Comparison of ENCODE assay signal across 8 cellular contexts in genomic region chr2:201260302-201260800, GRCh38. TPM values are rescaled to one million over a fixed set of nuclear protein-coding genes. Genes with fewer than 3 reads are reported as not detected.
DNase-seq lines count a peak whose midpoint lies in the region; ATAC-seq and TF ChIP-seq lines count a peak whose summit lies in the region.

CASP8 (plus strand) TSS chr2:201260536; CDS start chr2:201266487, 5,951 bp downstream.

- H3K36me3 ChIP-seq in osteoblast (ENCODE audit: insufficient read depth, low read length) = no peaks in the 10 kb centered on the region

- no peaks in the 10 kb centered on the region for H3K9me3 ChIP-seq in osteoblast (ENCODE audit: low read depth, low read length)

- TF ChIP-seq CTCF in osteoblast (IDR thresholded peaks at IDR 0.05; ENCODE audit: extremely low read depth, low read depth, low read length) = no peak

- H3K27ac ChIP-seq in osteoblast (ENCODE audit: low read depth, low read length) = peak within 1 kb of the TSS; percentile 97

- no peaks in the 10 kb centered on the region for H3K27me3 ChIP-seq in osteoblast (ENCODE audit: insufficient read depth, low read length)

- H3K4me2 ChIP-seq in osteoblast (ENCODE audit: insufficient read depth, low read length) = peak within 1 kb of the TSS; percentile 97

- ATAC-seq in GM19043 (IDR thresholded peaks at IDR 0.05; ENCODE audit: low read depth, unreplicated experiment) (peak; percentile 31), esophagus mucosa (peak; percentile 50), HG02678 (IDR thresholded peaks at IDR 0.05; ENCODE audit: unreplicated experiment) (no peak)

- peak within 1 kb of the TSS; percentile 85 for H3K4me3 ChIP-seq in osteoblast (ENCODE audit: insufficient read depth, low read length)

- H2AFZ ChIP-seq in osteoblast (ENCODE audit: low read length) = peak within 1 kb of the TSS; percentile 85

- H3K79me2 ChIP-seq in osteoblast (ENCODE audit: insufficient read depth, low read length) = peaks cover 55% of the 10 kb centered on the region

- peaks cover 57% of the 10 kb centered on the region for H3K4me1 ChIP-seq in osteoblast (ENCODE audit: insufficient read depth, low read length)

- peak; percentile 72 for DNase-seq in NCI-H460 (ENCODE audit: extremely low read depth, low read depth)
- DNase-seq in activated CD8-positive, alpha-beta memory T cell treated with anti-CD3 and anti-CD28 coated beads for 24 hours = peak; percentile 83
- DNase-seq in osteoblast (ENCODE audit: insufficient read length, low spot score, missing footprints) = peak; percentile 47
- DNase-seq in NCI-H345 (lab: John Stamatoyannopoulos, UW) = no peak
- no peak for DNase-seq in COLO829 (ENCODE audit: low spot score)

- H4K20me1 ChIP-seq in osteoblast (ENCODE audit: insufficient read depth, low read length) = no peaks in the 10 kb centered on the region

RNA-seq across cellular contexts. Expression of gene CASP8, which starts in this region (rescaled TPM):
- 83.9 and 85.8 TPM in 2 replicates for total RNA-seq in NCI-H460 (2014; rRNA removed; shearing (Covaris generic))
- polyA plus RNA-seq in NCI-H460 (2014; cell fraction: nucleus; rRNA removed) = 116 and 119 TPM in 2 replicates
- total RNA-seq in esophagus mucosa = 22.5 TPM
- 19.4 and 23.2 TPM in 2 replicates for total RNA-seq in osteoblast

Comparison
In these comparisons a context has a peak if more than half of its experiments do, and no peak if none do; other contexts are left out.
1. DNase-seq: peak in NCI-H460 (single experiment), activated CD8-positive, alpha-beta memory T cell treated with anti-CD3 and anti-CD28 coated beads for 24 hours (single experiment) and osteoblast (single experiment); none in NCI-H345 (single experiment) and COLO829 (single experiment).